Comparison of ENCODE assay signal across 8 cellular contexts in the genomic region with DNA sequence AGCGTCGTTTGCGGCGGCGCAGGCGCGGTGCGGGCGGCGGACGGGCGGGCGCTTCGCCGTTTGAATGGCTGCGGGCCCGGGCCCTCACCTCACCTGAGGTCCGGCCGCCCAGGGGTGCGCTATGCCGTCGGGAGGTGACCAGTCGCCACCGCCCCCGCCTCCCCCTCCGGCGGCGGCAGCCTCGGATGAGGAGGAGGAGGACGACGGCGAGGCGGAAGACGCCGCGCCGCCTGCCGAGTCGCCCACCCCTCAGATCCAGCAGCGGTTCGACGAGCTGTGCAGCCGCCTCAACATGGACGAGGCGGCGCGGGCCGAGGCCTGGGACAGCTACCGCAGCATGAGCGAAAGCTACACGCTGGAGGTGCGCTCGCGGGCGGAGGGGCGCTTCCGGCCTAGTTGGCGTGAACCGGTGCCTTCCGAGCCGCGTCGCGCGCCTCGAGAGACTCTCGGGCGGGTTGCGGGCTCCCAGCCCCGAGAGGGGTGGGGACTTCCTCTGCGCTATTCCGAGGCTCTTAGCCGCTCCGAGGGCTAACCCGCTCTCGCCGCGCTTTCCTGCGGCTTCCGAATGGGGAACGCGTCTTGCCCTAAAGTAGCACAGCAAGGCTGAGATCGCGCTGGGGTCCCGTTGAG. TPM values are rescaled to one million over a fixed set of nuclear protein-coding genes. Genes with fewer than 3 reads are reported as not detected.
DNase-seq lines count a peak whose midpoint lies in the region; ATAC-seq, FAIRE-seq and TF ChIP-seq lines count a peak whose summit lies in the region.

Gene RBL2 (plus strand): TSS at position 36 of the 630 bp plus-strand sequence. CDS start 86 bp downstream, at position 122.

- CTCF ChIA-PET in activated B cell treated with CpG ODN at 0.5 μM for 24 hours (lab: Charles Lee): interaction anchor here (1.0 to 2.0 kb wide), 2 partner anchors 69 to 379 kb away, joined by 3 to 5 read pairs; no protein-coding TSS in a partner anchor

- H3K27me3 Mint-ChIP-seq in activated B cell treated with CpG ODN at 0.5 μM for 24 hours: peaks cover 3% of the 10 kb centered on the region

- peak within 1 kb of the TSS; percentile 89 for H3K4me3 Mint-ChIP-seq in activated B cell treated with CpG ODN at 0.5 μM for 24 hours

- H3K9ac ChIP-seq in kidney (ENCODE audit: low read length in 2 of 2): peak within 1 kb of the TSS; percentile 89 to 92

- FAIRE-seq in kidney (lab: Jason Lieb, UNC): no peak

- peaks cover 3 to 10% of the 10 kb centered on the region in 2 donors for H3K4me1 ChIP-seq in kidney (ENCODE audit: control insufficient read depth in 1 of 2, insufficient read depth in 1 of 2, low read depth in 1 of 2, low read length in 2 of 2)

- peak within 1 kb of the TSS; percentile 97 to 98 for H3K4me3 ChIP-seq in cardiac fibroblast (replicated peaks in 1 of 2; ENCODE audit: low read depth in 2 of 2, low read length in 2 of 2)
- peak within 1 kb of the TSS; percentile 93 to 96 for H3K4me3 ChIP-seq in kidney (ENCODE audit: low read length in 2 of 2)

- DNase-seq in NCI-H1417 (lab: John Stamatoyannopoulos, UW) (peak; percentile 66 to 89 (median 84)), NCI-H1417 treated with DMSO at 0.1 percent for 48 hours (lab: John Stamatoyannopoulos, UW) (no peak), NCI-H1092 treated with DMSO at 0.1 percent for 48 hours (lab: John Stamatoyannopoulos, UW) (peak; percentile 75), activated B cell treated with CpG ODN at 0.5 μM for 24 hours (peak; percentile 82), cardiac fibroblast (ENCODE audit: low read depth in 2 of 2) (peak; percentile 32 to 40), kidney (peak; percentile 95)
- DNase-seq in stimulated activated CD4-positive, alpha-beta T cell treated with anti-CD3 and anti-CD28 coated beads, Interleukin-1b, Interleukin-23, amount 100 ng/mL, for 1 hour (ENCODE audit: low read depth in 2 of 2): peak; percentile 59 to 63

- peak within 1 kb of the TSS; percentile 93 for H3K27ac Mint-ChIP-seq in activated B cell treated with CpG ODN at 0.5 μM for 24 hours

- ATAC-seq in HG02610 (IDR thresholded peaks at IDR 0.05; ENCODE audit: unreplicated experiment) (peak; percentile 73), activated B cell treated with CpG ODN at 0.5 μM for 24 hours (ENCODE audit: low read depth) (peak; percentile 76)

- H3K9me3 Mint-ChIP-seq in activated B cell treated with CpG ODN at 0.5 μM for 24 hours: peaks cover under 1% of the 10 kb centered on the region

- H3K4me1 Mint-ChIP-seq in activated B cell treated with CpG ODN at 0.5 μM for 24 hours: peaks cover 34% of the 10 kb centered on the region

- intact Hi-C loops in activated B cell treated with CpG ODN at 0.5 μM for 24 hours (cut with micrococcal nuclease) (loop anchor here (1.0 to 10.0 kb wide), 7 partner anchors 16 to 1490 kb away; partner anchors contain the start of genes AKTIP, CHD9 and FTO), kidney (cut with DNase I) (no loop called here)

- H3K9me3 ChIP-seq in kidney (ENCODE audit: control insufficient read depth in 1 of 2, low read length in 2 of 2): no peaks in the 10 kb centered on the region

- H3K36me3 ChIP-seq in kidney (ENCODE audit: control insufficient read depth in 1 of 2, insufficient read depth in 2 of 2, low read length in 2 of 2): no peaks in the 10 kb centered on the region

- TF ChIP-seq CTCF in activated B cell treated with CpG ODN at 0.5 μM for 24 hours (IDR thresholded peaks at IDR 0.05) (no peak), cardiac fibroblast (IDR thresholded peaks at IDR 0.05; ENCODE audit: low read depth, low read length) (no peak), kidney (IDR thresholded peaks at IDR 0.05; ENCODE audit: borderline replicate concordance, extremely low read depth, insufficient read depth) (no peak)

- peaks cover 17% of the 10 kb centered on the region for H3K36me3 Mint-ChIP-seq in activated B cell treated with CpG ODN at 0.5 μM for 24 hours (ENCODE audit: low read depth)

- peak within 1 kb of the TSS; percentile 84 to 85 for H3K27ac ChIP-seq in kidney (ENCODE audit: low read depth in 2 of 2, low read length in 2 of 2)

- POLR2A ChIA-PET in activated B cell treated with CpG ODN at 0.5 μM for 24 hours (lab: Charles Lee): interaction anchor here (0.6 to 2.5 kb wide), 10 partner anchors 9 to 455 kb away, joined by 3 to 28 read pairs (median 6); partner anchors contain the start of genes AKTIP, FTO and RPGRIP1L

RNA-seq across cellular contexts. Expression of gene RBL2, which starts in this region (rescaled TPM):
- 90.9 and 99.5 TPM in 2 replicates for total RNA-seq in activated B cell treated with CpG ODN at 0.5 μM for 24 hours
- total RNA-seq in kidney: 67.9 TPM
- 22.7 TPM for polyA plus RNA-seq in kidney (ENCODE audit: insufficient read depth, low read depth, low replicate concordance)
